ENCODE assay signal across 8 cellular contexts in the genomic region with DNA sequence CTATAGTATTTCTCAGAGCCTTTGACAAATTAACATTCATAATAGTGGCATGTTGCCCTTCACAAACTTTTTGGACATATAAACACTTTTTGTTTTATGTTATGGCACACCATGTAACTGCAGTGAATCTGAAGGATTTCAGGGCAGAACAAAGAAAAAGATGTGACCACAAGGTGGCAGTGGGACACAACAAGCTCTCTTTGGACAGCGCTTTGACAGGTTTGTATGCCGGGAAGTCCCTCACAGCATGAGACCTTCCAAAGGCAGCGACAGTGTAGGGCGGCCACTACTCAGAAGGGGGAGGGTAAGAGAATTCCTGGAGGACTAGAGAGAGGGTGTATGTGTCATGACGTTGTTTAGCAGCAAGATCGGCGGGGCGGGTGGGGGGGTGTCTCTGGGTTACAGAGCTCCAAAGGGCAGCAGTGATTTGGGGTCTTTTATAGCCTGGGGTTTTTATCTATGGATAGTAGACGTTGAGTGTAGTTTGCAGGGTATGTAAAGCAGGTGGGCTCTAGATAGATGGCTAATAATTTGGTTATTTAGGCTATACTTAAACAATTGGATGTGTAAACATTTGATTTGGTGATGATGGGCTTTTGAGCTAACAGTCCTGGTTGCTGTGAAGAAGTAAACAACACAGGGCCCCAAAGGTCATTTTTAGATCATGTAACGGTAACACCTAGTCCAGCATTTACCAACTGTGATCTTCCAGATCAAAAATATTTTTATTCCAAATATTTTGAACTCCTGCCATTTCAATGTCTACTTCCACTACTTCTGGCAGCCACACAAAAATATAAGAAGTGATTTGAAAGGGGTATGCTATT. TPM values are rescaled to one million over a fixed set of nuclear protein-coding genes. Genes with fewer than 3 reads are reported as not detected.
DNase-seq lines count a peak whose midpoint lies in the region; ATAC-seq and TF ChIP-seq lines count a peak whose summit lies in the region.

No MANE protein-coding gene starts in this region.

- H2BK15ac ChIP-seq in H9 (ENCODE audit: low read depth, low read length), result no peak overlapping the region

- no peak overlapping the region for H4K5ac ChIP-seq in H9 (ENCODE audit: insufficient read length, low read depth, low read length)

- no CpG with 5 or more reads among the region's 10 CpGs for WGBS in H9 (ENCODE audit: extremely low coverage, insufficient read length, low lambda C conversion rate)

- H3K56ac ChIP-seq in H9 (ENCODE audit: insufficient read length, low read depth, low read length), result no peak overlapping the region

- H3T11ph ChIP-seq in H9 (ENCODE audit: low read length), result no peak overlapping the region

- no peak overlapping the region for H2AK5ac ChIP-seq in H9 (ENCODE audit: insufficient read length, low read length)

- peaks cover 16 to 34% of the 10 kb centered on the region in 2 experiments for H3K9me3 Mint-ChIP-seq in H9
- H3K9me3 Mint-ChIP-seq in activated T-cell treated with anti-CD3 and anti-CD28 coated beads, Interleukin-2, amount 50 U/mL, for 72 hours, result peaks cover 3 to 7% of the 10 kb centered on the region in 2 donors

- H2BK120ac ChIP-seq in H9 (ENCODE audit: low read depth, low read length, poor library complexity, severe bottlenecking), result no peak overlapping the region

- no peak overlapping the region for H3K4me3 Mint-ChIP-seq in H9
- no peak overlapping the region for H3K4me3 Mint-ChIP-seq in activated T-cell treated with anti-CD3 and anti-CD28 coated beads, Interleukin-2, amount 50 U/mL, for 72 hours

- H3K4me2 ChIP-seq in H9 (ENCODE audit: insufficient read depth, insufficient read length, low read length), result no peak overlapping the region
- no peak overlapping the region for H3K4me2 ChIP-seq in Loucy (ENCODE audit: low read depth, low read length, poor library complexity, severe bottlenecking)

- H3K9ac ChIP-seq in H9 (ENCODE audit: extremely low read depth, insufficient read length, low read length) (no peak overlapping the region), Loucy (ENCODE audit: low read depth, low read length, poor library complexity, severe bottlenecking) (no peak overlapping the region)

- no peak overlapping the region for H3K18ac ChIP-seq in H9 (ENCODE audit: insufficient read length, low read depth, low read length)

- H3K36me3 ChIP-seq in Loucy (ENCODE audit: insufficient read depth, low read length), result no peaks in the 10 kb centered on the region

- H3K4me1 ChIP-seq in H9 (ENCODE audit: insufficient read depth, low read length) (no peaks in the 10 kb centered on the region), Loucy (ENCODE audit: insufficient read depth, low read length, poor library complexity, severe bottlenecking) (peaks cover 4% of the 10 kb centered on the region)

- H3K79me1 ChIP-seq in H9 (ENCODE audit: insufficient read depth, low read depth, low read length, poor library complexity, severe bottlenecking), result no peaks in the 10 kb centered on the region

- no peak overlapping the region for H4K8ac ChIP-seq in H9 (replicated peaks; ENCODE audit: insufficient read length, low read depth, low read length)

- no peaks in the 10 kb centered on the region for H3K9me2 ChIP-seq in Loucy (replicated peaks; ENCODE audit: low read depth, low read length)

- in situ Hi-C loops in G401 (cut with HindIII; ENCODE audit: low sequenced_read_pairs), result no loop called here

- no peak overlapping the region for H2BK20ac ChIP-seq in H9 (ENCODE audit: low read depth, low read length, poor library complexity, severe bottlenecking)

- ATAC-seq in activated T-cell treated with anti-CD3 and anti-CD28 coated beads, Interleukin-2, amount 50 U/mL, for 72 hours (replicated peaks in 1 of 2), result peak; percentile 76 to 83

- TF ChIP-seq CTCF in H9 (conservative IDR thresholded peaks at IDR 0.05) (peak; percentile 91), Loucy (conservative IDR thresholded peaks at IDR 0.05; ENCODE audit: low read length) (peak; percentile 83), fibroblast of villous mesenchyme (IDR thresholded peaks at IDR 0.05; ENCODE audit: insufficient read depth, low read depth, low read length) (peak; percentile 83)

- no peaks in the 10 kb centered on the region for H3K9me3 ChIP-seq in H9 (ENCODE audit: control insufficient read depth, low read depth, low read length)
- peaks cover 9% of the 10 kb centered on the region; the same call in 1 of the 2 replicates for H3K9me3 ChIP-seq in Loucy (ENCODE audit: insufficient read depth, low read depth, low read length)

- H3K27ac ChIP-seq in H9 (ENCODE audit: insufficient read length, low read depth, low read length), result no peak overlapping the region

- H4K91ac ChIP-seq in H9 (ENCODE audit: insufficient read length, low read depth, low read length), result no peak overlapping the region

- H3F3A ChIP-seq in Loucy (ENCODE audit: low read depth), result no peaks in the 10 kb centered on the region

- H4K20me1 ChIP-seq in H9 (ENCODE audit: control insufficient read depth, insufficient read depth, insufficient read length), result no peaks in the 10 kb centered on the region
- no peaks in the 10 kb centered on the region for H4K20me1 ChIP-seq in Loucy (ENCODE audit: insufficient read depth, low read length, poor library complexity, severe bottlenecking)

- no peaks in the 10 kb centered on the region for H3K27me3 ChIP-seq in H9 (ENCODE audit: insufficient read depth, low read length)
- no peaks in the 10 kb centered on the region for H3K27me3 ChIP-seq in Loucy (ENCODE audit: insufficient read depth, low read length, poor library complexity, severe bottlenecking)

- H3K4me3 ChIP-seq in Loucy (ENCODE audit: low read length, poor library complexity, severe bottlenecking), result no peak overlapping the region
- H3K4me3 ChIP-seq in fibroblast of villous mesenchyme (ENCODE audit: low read depth, low read length), result no peak overlapping the region

- H3K4me1 Mint-ChIP-seq in H9, result peaks cover 4 to 17% of the 10 kb centered on the region in 2 experiments; a peak in 3 of 4 replicates
- H3K4me1 Mint-ChIP-seq in activated T-cell treated with anti-CD3 and anti-CD28 coated beads, Interleukin-2, amount 50 U/mL, for 72 hours (ENCODE audit: low read depth), result peaks cover 13% of the 10 kb centered on the region

- peak overlapping the region in 1 of 3 experiments; percentile 44; a peak in 2 of 7 replicates for H3K27ac Mint-ChIP-seq in H9
- peak overlapping the region; percentile 61 for H3K27ac Mint-ChIP-seq in activated T-cell treated with anti-CD3 and anti-CD28 coated beads, Interleukin-2, amount 50 U/mL, for 72 hours

- H3K23ac ChIP-seq in H9 (ENCODE audit: insufficient read length, low read depth, low read length), result no peak overlapping the region

- H3K79me2 ChIP-seq in H9 (ENCODE audit: insufficient read depth, low read length), result no peaks in the 10 kb centered on the region
- H3K79me2 ChIP-seq in Loucy (ENCODE audit: insufficient read depth, low read length), result no peaks in the 10 kb centered on the region

- H3K27me3 Mint-ChIP-seq in H9 (ENCODE audit: low read depth), result no peaks in the 10 kb centered on the region
- no peaks in the 10 kb centered on the region for H3K27me3 Mint-ChIP-seq in activated T-cell treated with anti-CD3 and anti-CD28 coated beads, Interleukin-2, amount 50 U/mL, for 72 hours (ENCODE audit: low read depth)

- H3K4ac ChIP-seq in H9 (ENCODE audit: low read depth, low read length), result no peak overlapping the region

- H2BK5ac ChIP-seq in H9 (ENCODE audit: insufficient read length, low read length), result no peak overlapping the region

- H3K36me3 Mint-ChIP-seq in H9 (ENCODE audit: insufficient read depth in 1 of 3, low read depth in 3 of 3), result peaks cover 28 to 41% (median 35%) of the 10 kb centered on the region in 3 experiments
- peaks cover 12 to 25% of the 10 kb centered on the region in 2 donors for H3K36me3 Mint-ChIP-seq in activated T-cell treated with anti-CD3 and anti-CD28 coated beads, Interleukin-2, amount 50 U/mL, for 72 hours (ENCODE audit: insufficient read depth in 2 of 2)

- no peaks in the 10 kb centered on the region for H3K23me2 ChIP-seq in H9 (ENCODE audit: insufficient read length, low read depth, low read length, poor library complexity, severe bottlenecking)

- H2AFZ ChIP-seq in H9 (ENCODE audit: low read length) (no peak overlapping the region), Loucy (ENCODE audit: low read length) (no peak overlapping the region)

- DNase-seq in G401 (ENCODE audit: low spot score), result peak; percentile 42
- DNase-seq in H9, result peak; percentile 94
- DNase-seq in RKO (ENCODE audit: low spot score), result peak; percentile 88
- peak; percentile 64 to 71 for DNase-seq in activated T-cell treated with anti-CD3 and anti-CD28 coated beads, Interleukin-2, amount 50 U/mL, for 72 hours
- peak; percentile 87 for DNase-seq in fibroblast of villous mesenchyme (ENCODE audit: low read depth)
- peak; percentile 62 for DNase-seq in pons (ENCODE audit: low spot score)
- DNase-seq in mesenteric fat pad (ENCODE audit: low spot score), result no peak

- no peak overlapping the region for H2BK12ac ChIP-seq in H9 (ENCODE audit: insufficient read length, low read depth, low read length)

- no peak overlapping the region for H3K14ac ChIP-seq in H9 (ENCODE audit: insufficient read depth, low read length)

RNA-seq across cellular contexts. Expression of gene ETFBKMT, which starts 22.9 kb away (rescaled TPM):
- total RNA-seq in G401 (2014; rRNA removed; shearing (Covaris generic)), result 0.86 and 1.8 TPM in 2 replicates
- total RNA-seq in H9 (2021) (0.81 and 1.4 TPM in 2 replicates), fibroblast of villous mesenchyme (2.3 and 2.6 TPM in 2 replicates), mesenteric fat pad (3.3 TPM)
- 1 to 10 TPM; 1.3 to 2.0 TPM for total RNA-seq in activated T-cell treated with anti-CD3 and anti-CD28 coated beads, Interleukin-2, amount 50 U/mL, for 72 hours

RNA-seq across cellular contexts. Expression of gene AMN1, which starts 46.5 kb away (rescaled TPM):
- total RNA-seq in G401 (2014; rRNA removed; shearing (Covaris generic)), result 7.8 and 8.0 TPM in 2 replicates
- total RNA-seq in H9 (2021), result 9.6 and 10.8 TPM in 2 replicates
- total RNA-seq in activated T-cell treated with anti-CD3 and anti-CD28 coated beads, Interleukin-2, amount 50 U/mL, for 72 hours, result 1 to 10 TPM; 4.2 to 4.5 TPM
- total RNA-seq in fibroblast of villous mesenchyme, result 6.8 and 7.3 TPM in 2 replicates
- total RNA-seq in mesenteric fat pad, result 8.2 TPM
